ENCODE assay signal across 27 cellular contexts in genomic region chr10:71294856-71295255, GRCh38.
"Had no signal": no experiment of that assay in that cellular context is flagged by ENCODE, and none has a peak within 500 bp of the region (broad histone marks: within the 10 kb centered on the region; RNA-seq: fewer than 3 reads in every experiment).

No MANE protein-coding gene starts in this region.

- H3K4me3 ChIP-seq: left lung, mucosa of descending colon, pancreas, prostate gland, right lobe of liver, smooth muscle cell, tibial nerve, vagina had no signal

- H3K4me2 ChIP-seq: smooth muscle cell had no signal

- FAIRE-seq: islet of Langerhans, kidney, pancreas had no signal

- H3K27me3 Mint-ChIP-seq: type B pancreatic cell had no signal

- H3K4me1 Mint-ChIP-seq: immature natural killer cell; stimulated activated naive CD8-positive, alpha-beta T cell treated with anti-CD3 and anti-CD28 coated beads, Interleukin-15, amount 100 ng/mL, for 72 hours had no signal

- H3K9me3 ChIP-seq: left lung, mucosa of descending colon, pancreas, prostate gland, right lobe of liver, tibial nerve, vagina had no signal

- H3K27me3 ChIP-seq: left lung, pancreas, right lobe of liver, tibial nerve, vagina had no signal

- H3K9me3 Mint-ChIP-seq: immature natural killer cell; memory B cell; natural killer cell treated with Interleukin-12 subunit alpha and Interleukin-12 subunit beta and Interleukin-15 and Interleukin-18, amount 100 ng/mL, for 72 hours; stimulated activated memory B cell treated with anti-CD40 and anti-IgM and Interleukin-4, amounts not matched to agents 10 μg/mL and 1 μg/mL and 100 μg/mL, for 72 hours; stimulated activated naive CD8-positive, alpha-beta T cell treated with anti-CD3 and anti-CD28 coated beads, Interleukin-15, amount 100 ng/mL, for 72 hours; type B pancreatic cell had no signal

- ATAC-seq: left colon; naive thymus-derived CD4-positive, alpha-beta T cell; natural killer cell treated with Interleukin-12 subunit alpha and Interleukin-12 subunit beta and Interleukin-15 and Interleukin-18, amount 100 ng/mL, for 72 hours; pancreas; stimulated activated memory B cell treated with anti-CD40 and anti-IgM and Interleukin-4, amounts not matched to agents 10 μg/mL and 1 μg/mL and 100 μg/mL, for 72 hours; stimulated activated naive CD8-positive, alpha-beta T cell treated with anti-CD3 and anti-CD28 coated beads, Interleukin-15, amount 100 ng/mL, for 72 hours had no signal

- H3K4me3 Mint-ChIP-seq: immature natural killer cell; memory B cell; naive thymus-derived CD4-positive, alpha-beta T cell; natural killer cell treated with Interleukin-12 subunit alpha and Interleukin-12 subunit beta and Interleukin-15 and Interleukin-18, amount 100 ng/mL, for 72 hours; stimulated activated memory B cell treated with anti-CD40 and anti-IgM and Interleukin-4, amounts not matched to agents 10 μg/mL and 1 μg/mL and 100 μg/mL, for 72 hours; stimulated activated naive CD8-positive, alpha-beta T cell treated with anti-CD3 and anti-CD28 coated beads, Interleukin-15, amount 100 ng/mL, for 72 hours; type B pancreatic cell had no signal

- H3K36me3 ChIP-seq: pancreas, prostate gland, right lobe of liver had no signal

- DNase-seq: hypothalamus; immature natural killer cell; kidney; left colon; midbrain; naive thymus-derived CD4-positive, alpha-beta T cell; nucleus accumbens; retina; stimulated activated CD4-positive, alpha-beta T cell treated with anti-CD3 and anti-CD28 coated beads, Interleukin-1b, Interleukin-23, amount 100 ng/mL, for 48 hours; stimulated activated CD4-positive, alpha-beta T cell treated with anti-CD3 and anti-CD28 coated beads, Interleukin-2, amount 100 ng/mL, for 48 hours; stimulated activated CD4-positive, alpha-beta T cell treated with anti-CD3 and anti-CD28 coated beads, Interleukin-4, amount 100 ng/mL, for 4 hours; stimulated activated CD8-positive, alpha-beta memory T cell treated with anti-CD3 and anti-CD28 coated beads, Interleukin-4, amount 100 ng/mL, for 48 hours; stimulated activated naive CD4-positive, alpha-beta T cell treated with Interleukin-2 at 50 U/mL for 16 hours; stimulated activated naive CD8-positive, alpha-beta T cell treated with anti-CD3 and anti-CD28 coated beads, Interleukin-15, amount 100 ng/mL, for 72 hours had no signal

- H3K36me3 Mint-ChIP-seq: immature natural killer cell; memory B cell; naive thymus-derived CD4-positive, alpha-beta T cell; natural killer cell treated with Interleukin-12 subunit alpha and Interleukin-12 subunit beta and Interleukin-15 and Interleukin-18, amount 100 ng/mL, for 72 hours; stimulated activated memory B cell treated with anti-CD40 and anti-IgM and Interleukin-4, amounts not matched to agents 10 μg/mL and 1 μg/mL and 100 μg/mL, for 72 hours had no signal

- H3K27ac Mint-ChIP-seq: immature natural killer cell; memory B cell; natural killer cell treated with Interleukin-12 subunit alpha and Interleukin-12 subunit beta and Interleukin-15 and Interleukin-18, amount 100 ng/mL, for 72 hours; stimulated activated memory B cell treated with anti-CD40 and anti-IgM and Interleukin-4, amounts not matched to agents 10 μg/mL and 1 μg/mL and 100 μg/mL, for 72 hours; stimulated activated naive CD8-positive, alpha-beta T cell treated with anti-CD3 and anti-CD28 coated beads, Interleukin-15, amount 100 ng/mL, for 72 hours had no signal

- H3K4me1 ChIP-seq: pancreas, prostate gland had no signal

- H3K27ac ChIP-seq: left lung, pancreas, tibial nerve, vagina had no signal
